17 cellular contexts compared by ENCODE assay signal in genomic region chrX:36407886-36408285, GRCh38.
"Had no signal": no experiment of that assay in that cellular context is flagged by ENCODE, and none has a peak within 500 bp of the region (broad histone marks: within the 10 kb centered on the region; RNA-seq: fewer than 3 reads in every experiment).

No MANE protein-coding gene starts in this region.

- H3K27me3 ChIP-seq: esophagus squamous epithelium, gastroesophageal sphincter, right atrium auricular region, suprapubic skin, thyroid gland, uterus had no signal

- ATAC-seq: gastroesophageal sphincter; lower lobe of right lung; natural killer cell; stimulated activated naive CD8-positive, alpha-beta T cell treated with anti-CD3 and anti-CD28 coated beads, Interleukin-15, Interleukin-2, amounts not matched to agents 100 U/mL and 50 U/mL, for 24 hours had no signal

- DNase-seq: dermis blood vessel endothelial cell; esophagus squamous epithelium; foreskin fibroblast; glutamatergic neuron; immature natural killer cell; left ventricle myocardium inferior; lower lobe of right lung; natural killer cell; posterior cingulate gyrus; stimulated activated CD4-positive, alpha-beta T cell treated with anti-CD3 and anti-CD28 coated beads, Interleukin-2, amount 100 ng/mL, for 48 hours; stimulated activated naive CD8-positive, alpha-beta T cell treated with anti-CD3 and anti-CD28 coated beads, Interleukin-15, Interleukin-2, amounts not matched to agents 100 U/mL and 50 U/mL, for 24 hours; uterus had no signal

- H3K36me3 ChIP-seq: esophagus squamous epithelium, gastroesophageal sphincter, left ventricle myocardium inferior, lower lobe of right lung, right atrium auricular region, suprapubic skin, thyroid gland, uterus had no signal

- H3K4me1 ChIP-seq: esophagus squamous epithelium, gastroesophageal sphincter, left ventricle myocardium inferior, lower lobe of right lung, right atrium auricular region, suprapubic skin, uterus had no signal

- H3K27ac ChIP-seq: esophagus squamous epithelium, gastroesophageal sphincter, left ventricle myocardium inferior, lower lobe of right lung, right atrium auricular region, suprapubic skin, uterus had no signal

- H3K9me3 ChIP-seq: esophagus squamous epithelium, gastroesophageal sphincter, left ventricle myocardium inferior, lower lobe of right lung, suprapubic skin, thyroid gland, uterus had no signal

- H3K4me3 ChIP-seq: esophagus squamous epithelium, gastroesophageal sphincter, left ventricle myocardium inferior, lower lobe of right lung, right atrium auricular region, smooth muscle cell, suprapubic skin, thyroid gland, uterus had no signal
